Comparison of ENCODE assay signal across 1 cellular context in genomic region chr3:38118421-38119247, GRCh38.
TF ChIP-seq lines count a peak whose summit lies in the region.

No MANE protein-coding gene starts in this region.

TF ChIP-seq in K562, 482 proteins besides CTCF, POLR2A, EP300 and RAD21:
- TF ChIP-seq BMI1 (IDR thresholded peaks at IDR 0.05; ENCODE audit: low read length) (no peak), GABPB1 (CRISPR knock-in tag; IDR thresholded peaks at IDR 0.05) (0 out of 2 replicates have a peak, but pooled peaks have one; percentile 1), CEBPZ (IDR thresholded peaks at IDR 0.05; ENCODE audit: borderline replicate concordance, low read depth, low read length) (no peak), ZBTB7A (IDR thresholded peaks at IDR 0.05; ENCODE audit: borderline replicate concordance, control insufficient read depth, low read depth, low read length) (no peak), MTA3 (IDR thresholded peaks at IDR 0.05; ENCODE audit: borderline replicate concordance) (no peak), CBX8 (IDR thresholded peaks at IDR 0.05; ENCODE audit: borderline replicate concordance, extremely low read depth, low read depth, low read length, poor library complexity, severe bottlenecking) (no peak), ZNF184 (CRISPR knock-in tag; IDR thresholded peaks at IDR 0.05) (no peak), HDGF (IDR thresholded peaks at IDR 0.05) (peak; percentile 9; the same call in 1 of the 2 replicates), SPI1 (IDR thresholded peaks at IDR 0.05; ENCODE audit: borderline replicate concordance, low read depth, low read length) (no peak), MCM5 (IDR thresholded peaks at IDR 0.05; ENCODE audit: low read depth) (no peak), RBM25 (IDR thresholded peaks at IDR 0.05; ENCODE audit: low read depth, low read length, severe bottlenecking) (no peak), NR2C1 (IDR thresholded peaks at IDR 0.05) (no peak), NR2C1 (tag; IDR thresholded peaks at IDR 0.05) (no peak), MTA2 (IDR thresholded peaks at IDR 0.05; ENCODE audit: low read depth) (no peak), MXI1 (IDR thresholded peaks at IDR 0.05; ENCODE audit: low read depth, low read length) (no peak), MCM3 (IDR thresholded peaks at IDR 0.05) (no peak), FOXP1 (CRISPR knock-in tag; IDR thresholded peaks at IDR 0.05) (0 out of 2 replicates have a peak, but pooled peaks have one; percentile 3), ZNF384 (IDR thresholded peaks at IDR 0.05; ENCODE audit: low read depth, low read length) (no peak), NCOR1 (IDR thresholded peaks at IDR 0.05) (no peak), ZNF212 (CRISPR knock-in tag; IDR thresholded peaks at IDR 0.05) (no peak), KLF6 (CRISPR knock-in tag; IDR thresholded peaks at IDR 0.05; ENCODE audit: borderline replicate concordance) (no peak), ZNF143 (CRISPR knock-in tag; IDR thresholded peaks at IDR 0.05) (0 out of 2 replicates have a peak, but pooled peaks have one; percentile 7), U2AF2 (optimal IDR thresholded peaks at IDR 0.05; ENCODE audit: low read depth, low read length) (no peak), XRCC3 (IDR thresholded peaks at IDR 0.05) (no peak), ZNF583 (CRISPR knock-in tag; IDR thresholded peaks at IDR 0.05) (no peak), SIN3B (IDR thresholded peaks at IDR 0.05; ENCODE audit: low read depth) (no peak), KLF1 (tag; IDR thresholded peaks at IDR 0.05) (no peak), NFIC (IDR thresholded peaks at IDR 0.05) (peak; percentile 88), MLX (CRISPR knock-in tag; conservative IDR thresholded peaks at IDR 0.05) (no peak), NFYB (IDR thresholded peaks at IDR 0.05; ENCODE audit: extremely low read depth, insufficient read length) (no peak), ZFPM2 (CRISPR knock-in tag; IDR thresholded peaks at IDR 0.05) (no peak), HNRNPK (IDR thresholded peaks at IDR 0.05; ENCODE audit: low read depth, low read length, poor library complexity, severe bottlenecking) (no peak), EZH2 (IDR thresholded peaks at IDR 0.05; ENCODE audit: borderline replicate concordance, low read depth, low read length) (no peak), CHD2 (IDR thresholded peaks at IDR 0.05; ENCODE audit: low read depth, low read length) (no peak), ZNF561 (CRISPR knock-in tag; conservative IDR thresholded peaks at IDR 0.05) (no peak), DNMT1 (IDR thresholded peaks at IDR 0.05) (no peak), ZNF589 (CRISPR knock-in tag; IDR thresholded peaks at IDR 0.05; ENCODE audit: low read depth) (no peak), COPS2 (conservative IDR thresholded peaks at IDR 0.05) (no peak), TOE1 (IDR thresholded peaks at IDR 0.05; ENCODE audit: borderline replicate concordance) (no peak), TOE1 (CRISPR knock-in tag; IDR thresholded peaks at IDR 0.05; ENCODE audit: borderline replicate concordance, low read depth) (0 out of 2 replicates have a peak, but pooled peaks have one; percentile 4), FOXA3 (CRISPR knock-in tag; conservative IDR thresholded peaks at IDR 0.05 in 1 of 2, IDR thresholded peaks at IDR 0.05 in 1 of 2) (no peak), ARID4B (CRISPR knock-in tag; IDR thresholded peaks at IDR 0.05) (peak; percentile 20; the same call in 1 of the 2 replicates)
